ENCODE assay signal across 8 cellular contexts in genomic region chr1:35190784-35191183, GRCh38. TPM values are rescaled to one million over a fixed set of nuclear protein-coding genes. Genes with fewer than 3 reads are reported as not detected.
DNase-seq lines count a peak whose midpoint lies in the region; ATAC-seq and TF ChIP-seq lines count a peak whose summit lies in the region.

No MANE protein-coding gene starts in this region.

- H3K9me3 Mint-ChIP-seq in HFFc6, result no peaks in the 10 kb centered on the region; the same call in 1 of the 2 replicates

- no peaks in the 10 kb centered on the region for H3K9me3 ChIP-seq in mesodermal cell (ENCODE audit: control insufficient read depth, low read length)

- DNase-seq in HFFc6, result no peak
- no peak for DNase-seq in brain microvascular endothelial cell
- no peak for DNase-seq in NCI-H2196 (lab: John Stamatoyannopoulos, UW; ENCODE audit: unreplicated experiment)
- DNase-seq in NCI-H146 treated with DMSO at 0.1 percent for 48 hours (lab: John Stamatoyannopoulos, UW; ENCODE audit: unreplicated experiment), result no peak

- H3K36me3 Mint-ChIP-seq in HFFc6 (ENCODE audit: low read depth), result peaks cover 60% of the 10 kb centered on the region

- H3K27me3 Mint-ChIP-seq in HFFc6 (ENCODE audit: insufficient read depth), result peaks cover 15% of the 10 kb centered on the region

- WGBS in mesodermal cell (ENCODE audit: insufficient coverage in 2 of 2), 2 experiments, result 43 to 56% methylated on average over 5 to 6 of the region's 6 CpGs

- in situ Hi-C loops in brain microvascular endothelial cell (cut with HindIII; ENCODE audit: low pct_ligation_motif_present, low sequenced_read_pairs), result no loop called here

- peaks cover 62% of the 10 kb centered on the region for H3K36me3 ChIP-seq in brain microvascular endothelial cell (replicated peaks)
- H3K36me3 ChIP-seq in mesodermal cell (ENCODE audit: control insufficient read depth, insufficient read depth, low read length), result peaks cover 59% of the 10 kb centered on the region

- peak overlapping the region; percentile 76 for H3K27ac Mint-ChIP-seq in HFFc6

- ATAC-seq in GM21423 (IDR thresholded peaks at IDR 0.05; ENCODE audit: unreplicated experiment) (no peak), HG02610 (IDR thresholded peaks at IDR 0.05; ENCODE audit: unreplicated experiment) (no peak)

- peak overlapping the region; percentile 95 for H3K27ac ChIP-seq in 22Rv1
- H3K27ac ChIP-seq in brain microvascular endothelial cell, result no peak overlapping the region
- H3K27ac ChIP-seq in mesodermal cell (ENCODE audit: low read depth, low read length, severe bottlenecking), result no peak overlapping the region

- TF ChIP-seq CTCF in 22Rv1 (IDR thresholded peaks at IDR 0.05) (no peak), HFFc6 (IDR thresholded peaks at IDR 0.05) (no peak), brain microvascular endothelial cell (IDR thresholded peaks at IDR 0.05; ENCODE audit: low read depth, low read length, missing control alignments) (no peak)

- H3K4me3 Mint-ChIP-seq in HFFc6, result peak overlapping the region; percentile 99

- no peaks in the 10 kb centered on the region for H3K27me3 ChIP-seq in brain microvascular endothelial cell (replicated peaks)

- H3K4me1 ChIP-seq in mesodermal cell (ENCODE audit: control insufficient read depth, insufficient read depth, low read length, poor library complexity, severe bottlenecking), result peaks cover 23% of the 10 kb centered on the region

- H3K4me1 Mint-ChIP-seq in HFFc6 (ENCODE audit: low read depth), result peaks cover 67% of the 10 kb centered on the region

- H3K4me3 ChIP-seq in brain microvascular endothelial cell (ENCODE audit: low read depth, low read length), result peak overlapping the region; percentile 96
- peak overlapping the region; percentile 99 for H3K4me3 ChIP-seq in mesodermal cell (ENCODE audit: extremely low read depth, insufficient read depth, low read length, poor library complexity, severe bottlenecking)

RNA-seq across cellular contexts. Expression of gene SFPQ, which starts 2.2 kb away (rescaled TPM):
- 100 to 1,000 TPM; 144 to 254 (median 222) TPM for total RNA-seq in HFFc6 (2021; fragmentation: NEBNext Ultra II Directional; extraction: Animal tissue kit (Norgen Biotek cat#: 25700))
- 108 TPM for polyA plus RNA-seq in mesodermal cell (2013, experiment 1 of 2)
- polyA plus RNA-seq in mesodermal cell (2013, experiment 2 of 2), result 158 TPM
